Comparison of ENCODE assay signal across 25 cellular contexts in the genomic region with DNA sequence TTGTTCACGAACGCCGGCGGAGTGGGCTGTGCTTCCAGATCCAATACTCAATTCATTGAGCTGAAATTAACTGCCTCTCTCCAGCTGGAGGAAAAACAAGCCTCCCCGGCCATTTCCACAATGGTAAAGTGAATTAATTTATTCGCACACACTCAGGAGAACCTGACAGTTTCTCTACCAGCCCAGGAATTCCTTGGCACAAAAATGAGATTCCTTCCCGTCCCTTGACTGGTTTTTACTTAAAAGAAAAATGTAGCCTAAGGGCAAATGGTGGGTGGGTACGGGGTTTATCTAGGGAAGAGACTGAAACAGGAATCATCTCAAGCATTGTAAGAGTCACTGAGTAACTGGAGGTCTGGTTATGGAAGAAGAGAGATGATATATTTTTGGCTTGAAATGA.
"Had no signal": no experiment of that assay in that cellular context is flagged by ENCODE, and none has a peak within 500 bp of the region (broad histone marks: within the 10 kb centered on the region; RNA-seq: fewer than 3 reads in every experiment).

No MANE protein-coding gene starts in this region.

- H3K27me3 ChIP-seq: body of pancreas had no signal

- H3K4me3 ChIP-seq: body of pancreas had no signal

- H3K4me1 ChIP-seq: body of pancreas had no signal

- H3K4me2 ChIP-seq: KMS-11 had no signal

- H3K9me3 ChIP-seq: body of pancreas had no signal

- H3K27ac ChIP-seq: body of pancreas, KMS-11 had no signal

- H3K9ac ChIP-seq: KMS-11 had no signal

- DNase-seq: activated CD4-positive, alpha-beta memory T cell treated with anti-CD3 and anti-CD28 coated beads for 36 hours; activated CD4-positive, alpha-beta T cell treated with anti-CD3 and anti-CD28 coated beads, Interleukin-2, amount 50 U/mL, for 1 hour; activated CD8-positive, alpha-beta memory T cell treated with anti-CD3 and anti-CD28 coated beads, Interleukin-2, amount 50 U/mL, for 4 hours; activated gamma-delta T cell treated with Interleukin-2 at 50 U/mL for 16 hours; activated naive CD4-positive, alpha-beta T cell treated with anti-CD3 and anti-CD28 coated beads for 36 hours; activated T-cell treated with anti-CD3 and anti-CD28 coated beads for 4 hours; activated T-cell treated with anti-CD3 and anti-CD28 coated beads, Interleukin-2, amount 50 U/mL, for 4 hours; amniotic stem cell; aorta; body of pancreas; caudate nucleus; cerebellar nuclear complex; NCI-H1105; NCI-H1417 treated with DMSO at 0.1 percent for 48 hours; NCI-H187 treated with DMSO at 0.1 percent for 48 hours; NCI-H2081; NCI-H2171 treated with DMSO at 0.1 percent for 48 hours; NCI-H2227 treated with DMSO at 0.1 percent for 48 hours; NCI-H446; NCI-H510A treated with DMSO at 0.1 percent for 48 hours; NCI-H526 treated with DMSO at 0.1 percent for 48 hours; NK-92 treated with Interleukin-12 subunit alpha and Interleukin-12 subunit beta, amount 100 ng/mL, for 24 hours; Right ventricle myocardium superior; T1000 had no signal

- ATAC-seq: activated T-cell treated with anti-CD3 and anti-CD28 coated beads, Interleukin-2, amount 50 U/mL, for 4 hours; body of pancreas had no signal
